In genomic region chr1:23525558-23526174, GRCh38 we compare ENCODE assay signal across 11 cellular contexts. TPM values are rescaled to one million over a fixed set of nuclear protein-coding genes. Genes with fewer than 3 reads are reported as not detected.
DNase-seq lines count a peak whose midpoint lies in the region; ATAC-seq and TF ChIP-seq lines count a peak whose summit lies in the region.
"Had no signal": no experiment of that assay in that cellular context is flagged by ENCODE, and none has a peak within 500 bp of the region (broad histone marks: within the 10 kb centered on the region; RNA-seq: fewer than 3 reads in every experiment).

No MANE protein-coding gene starts in this region.

- in situ Hi-C loops in mammary epithelial cell (cut with MboI; ENCODE audit: low sequenced_read_pairs in 2 of 2): loop anchor here in 1 of 2 donors (25.0 kb wide), 1 partner anchor 338 kb away; no protein-coding TSS in a partner anchor

- no peak for TF ChIP-seq CTCF in mammary epithelial cell (conservative IDR thresholded peaks at IDR 0.05 in 1 of 2, IDR thresholded peaks at IDR 0.05 in 1 of 2; ENCODE audit: extremely low read depth in 1 of 2, insufficient read depth in 1 of 2, low read depth in 1 of 2, low read length in 2 of 2)

- peaks cover 22% of the 10 kb centered on the region for H3K4me1 ChIP-seq in mammary epithelial cell (ENCODE audit: insufficient read depth, low read length)

- CTCF ChIA-PET in mammary epithelial cell (lab: Charles Lee; ENCODE audit: low non-redundant PET): no interaction called here

- no peaks in the 10 kb centered on the region for H3K36me3 ChIP-seq in mammary epithelial cell (ENCODE audit: insufficient read depth, low read length)

- no TSS peak for BruUV-seq in mammary epithelial cell (replicated peaks; lab: Mats Ljungman, UMichigan)

- H3K4me3 Mint-ChIP-seq in activated T-helper 1 cell treated with anti-CD3 and anti-CD28 coated beads, Interleukin-12 subunit alpha, Interleukin-12 subunit beta, Interleukin-2, Interleukin-4 antibody, amounts not matched to agents 30 ng/mL and 10 ng/mL and 1 ng/mL, durations not matched to agents 14 hours and 24 hours and 36 hours: peak overlapping the region; percentile 70

- H3K9me3 ChIP-seq in mammary epithelial cell (replicated peaks; ENCODE audit: insufficient read depth, low read length): no peaks in the 10 kb centered on the region

- peaks cover 71% of the 10 kb centered on the region for H3K4me1 Mint-ChIP-seq in activated T-helper 1 cell treated with anti-CD3 and anti-CD28 coated beads, Interleukin-12 subunit alpha, Interleukin-12 subunit beta, Interleukin-2, Interleukin-4 antibody, amounts not matched to agents 30 ng/mL and 10 ng/mL and 1 ng/mL, durations not matched to agents 14 hours and 24 hours and 36 hours (ENCODE audit: low read depth)

- dilution Hi-C loops in mammary epithelial cell (cut with HindIII; ENCODE audit: low sequenced_read_pairs): no loop called here

- peak overlapping the region; percentile 89 for H3K27ac Mint-ChIP-seq in activated T-helper 1 cell treated with anti-CD3 and anti-CD28 coated beads, Interleukin-12 subunit alpha, Interleukin-12 subunit beta, Interleukin-2, Interleukin-4 antibody, amounts not matched to agents 30 ng/mL and 10 ng/mL and 1 ng/mL, durations not matched to agents 14 hours and 24 hours and 36 hours

- peaks cover 21% of the 10 kb centered on the region for H3K36me3 Mint-ChIP-seq in activated T-helper 1 cell treated with anti-CD3 and anti-CD28 coated beads, Interleukin-12 subunit alpha, Interleukin-12 subunit beta, Interleukin-2, Interleukin-4 antibody, amounts not matched to agents 30 ng/mL and 10 ng/mL and 1 ng/mL, durations not matched to agents 14 hours and 24 hours and 36 hours (ENCODE audit: low read depth)

- H3K9me3 Mint-ChIP-seq in activated T-helper 1 cell treated with anti-CD3 and anti-CD28 coated beads, Interleukin-12 subunit alpha, Interleukin-12 subunit beta, Interleukin-2, Interleukin-4 antibody, amounts not matched to agents 30 ng/mL and 10 ng/mL and 1 ng/mL, durations not matched to agents 14 hours and 24 hours and 36 hours: no peaks in the 10 kb centered on the region

- 93% methylated on average over 5 of the region's 5 CpGs for WGBS in mammary epithelial cell (ENCODE audit: low coverage, missing lambda C conversion rate)

- H3K4me2 ChIP-seq in mammary epithelial cell (ENCODE audit: insufficient read depth, low read depth, low read length): no peak overlapping the region

- no peaks in the 10 kb centered on the region for H4K20me1 ChIP-seq in mammary epithelial cell (ENCODE audit: insufficient read depth, low read length)

- ATAC-seq in HG03565 (IDR thresholded peaks at IDR 0.05; ENCODE audit: unreplicated experiment): no peak
- no peak for ATAC-seq in esophagus mucosa

- H3K79me2 ChIP-seq in mammary epithelial cell (ENCODE audit: insufficient read depth, low read length): no peaks in the 10 kb centered on the region

- H2AFZ ChIP-seq in mammary epithelial cell (ENCODE audit: low read depth, low read length): no peak overlapping the region

- H3K27me3 ChIP-seq in mammary epithelial cell (ENCODE audit: insufficient read depth, low read length): no peaks in the 10 kb centered on the region

- H3K9ac ChIP-seq in mammary epithelial cell (ENCODE audit: insufficient read depth, low read length): no peak overlapping the region

- H3K4me3 ChIP-seq in Jurkat, Clone E6-1 (ENCODE audit: low read length): peak overlapping the region; percentile 30
- H3K4me3 ChIP-seq in skin epidermis (no peak overlapping the region), mammary epithelial cell (replicated peaks in 1 of 3; ENCODE audit: insufficient read depth in 1 of 3, low read depth in 2 of 3, low read length in 3 of 3) (no peak overlapping the region)

- H3K27ac ChIP-seq in skin epidermis (peak overlapping the region in 16 of 21 experiments; percentile 2 to 88 (median 58)), mammary epithelial cell (ENCODE audit: insufficient read depth, low read depth, low read length) (no peak overlapping the region)
- H3K27ac ChIP-seq: VCaP had no signal

- DNase-seq in NCI-H345 (lab: John Stamatoyannopoulos, UW): peak; percentile 44
- DNase-seq in NCI-H345 treated with DMSO at 0.1 percent for 48 hours (lab: John Stamatoyannopoulos, UW; ENCODE audit: unreplicated experiment): no peak
- DNase-seq in Jurkat, Clone E6-1 (ENCODE audit: low read depth, low spot score): peak; percentile 84
- peak; percentile 20 for DNase-seq in activated T-helper 1 cell treated with anti-CD3 and anti-CD28 coated beads, Interleukin-12 subunit alpha, Interleukin-12 subunit beta, Interleukin-2, Interleukin-4 antibody, amounts not matched to agents 30 ng/mL and 10 ng/mL and 1 ng/mL, durations not matched to agents 14 hours and 24 hours and 36 hours (ENCODE audit: low spot score)
- DNase-seq in mammary epithelial cell: no peak
- DNase-seq: NCI-H1694 treated with DMSO at 0.1 percent for 48 hours; stimulated activated naive CD4-positive, alpha-beta T cell treated with Interleukin-2 at 50 U/mL for 16 hours had no signal

- intact Hi-C loops in activated T-helper 1 cell treated with anti-CD3 and anti-CD28 coated beads, Interleukin-12 subunit alpha, Interleukin-12 subunit beta, Interleukin-2, Interleukin-4 antibody, amounts not matched to agents 30 ng/mL and 10 ng/mL and 1 ng/mL, durations not matched to agents 14 hours and 24 hours and 36 hours (cut with micrococcal nuclease): loop anchor here (10.0 kb wide), 1 partner anchor 411 kb away; no protein-coding TSS in a partner anchor
- intact Hi-C loops in mammary epithelial cell (cut with micrococcal nuclease): no loop called here

- H3K27me3 Mint-ChIP-seq in activated T-helper 1 cell treated with anti-CD3 and anti-CD28 coated beads, Interleukin-12 subunit alpha, Interleukin-12 subunit beta, Interleukin-2, Interleukin-4 antibody, amounts not matched to agents 30 ng/mL and 10 ng/mL and 1 ng/mL, durations not matched to agents 14 hours and 24 hours and 36 hours (ENCODE audit: insufficient read depth): no peaks in the 10 kb centered on the region

RNA-seq across cellular contexts. Expression of gene E2F2, which starts 5.4 kb away (rescaled TPM):
- polyA plus RNA-seq in Jurkat, Clone E6-1 (2012; ENCODE audit: insufficient read depth, insufficient read length): 18.2 TPM
- 32.0 and 33.5 TPM in 2 replicates for total RNA-seq in activated T-helper 1 cell treated with anti-CD3 and anti-CD28 coated beads, Interleukin-12 subunit alpha, Interleukin-12 subunit beta, Interleukin-2, Interleukin-4 antibody, amounts not matched to agents 30 ng/mL and 10 ng/mL and 1 ng/mL, durations not matched to agents 14 hours and 24 hours and 36 hours
- total RNA-seq in mammary epithelial cell (1 to 10 TPM in 1 of 2 donors, under 1 TPM in 1; 0.17 to 2.2 TPM), esophagus mucosa (13.9 TPM)
- 0.44 TPM for polyA plus RNA-seq in mammary epithelial cell
- 3.1 TPM for polyA minus RNA-seq in mammary epithelial cell

RNA-seq across cellular contexts. Expression of gene ID3, which starts 33.6 kb away (rescaled TPM):
- polyA plus RNA-seq in Jurkat, Clone E6-1 (2012; ENCODE audit: insufficient read depth, insufficient read length): 164 TPM
- 20.8 and 22.9 TPM in 2 replicates for total RNA-seq in activated T-helper 1 cell treated with anti-CD3 and anti-CD28 coated beads, Interleukin-12 subunit alpha, Interleukin-12 subunit beta, Interleukin-2, Interleukin-4 antibody, amounts not matched to agents 30 ng/mL and 10 ng/mL and 1 ng/mL, durations not matched to agents 14 hours and 24 hours and 36 hours
- total RNA-seq in mammary epithelial cell (10 to 100 TPM; 53.6 to 53.8 TPM), esophagus mucosa (25.7 TPM)
- 31.7 TPM for polyA plus RNA-seq in mammary epithelial cell
- 22.4 TPM for polyA minus RNA-seq in mammary epithelial cell

RNA-seq across cellular contexts. Expression of gene ASAP3, which starts 41.7 kb away (rescaled TPM):
- polyA plus RNA-seq in Jurkat, Clone E6-1 (2012; ENCODE audit: insufficient read depth, insufficient read length): 10.8 TPM
- total RNA-seq in activated T-helper 1 cell treated with anti-CD3 and anti-CD28 coated beads, Interleukin-12 subunit alpha, Interleukin-12 subunit beta, Interleukin-2, Interleukin-4 antibody, amounts not matched to agents 30 ng/mL and 10 ng/mL and 1 ng/mL, durations not matched to agents 14 hours and 24 hours and 36 hours: not detected in 2 replicates
- 10 to 100 TPM; 11.8 to 22.0 TPM for total RNA-seq in mammary epithelial cell
- polyA plus RNA-seq in mammary epithelial cell: 11.1 TPM
- polyA minus RNA-seq in mammary epithelial cell: 24.1 TPM
- total RNA-seq in esophagus mucosa: 31.5 TPM

Comparison
In these comparisons a context has a peak if more than half of its experiments do, and no peak if none do; other contexts are left out.
1. DNase-seq: peak in NCI-H345 (single experiment), Jurkat, Clone E6-1 (single experiment) and activated T-helper 1 cell treated with anti-CD3 and anti-CD28 coated beads, Interleukin-12 subunit alpha, Interleukin-12 subunit beta, Interleukin-2, Interleukin-4 antibody, amounts not matched to agents 30 ng/mL and 10 ng/mL and 1 ng/mL, durations not matched to agents 14 hours and 24 hours and 36 hours (single experiment); none in NCI-H345 treated with DMSO at 0.1 percent for 48 hours (single experiment) and mammary epithelial cell (single experiment).
2. RNA of gene ASAP3, which starts 41.7 kb away (total RNA-seq): 31.5 TPM in esophagus mucosa (single experiment) and 11.8 to 22.0 TPM in mammary epithelial cell; not detected in activated T-helper 1 cell treated with anti-CD3 and anti-CD28 coated beads, Interleukin-12 subunit alpha, Interleukin-12 subunit beta, Interleukin-2, Interleukin-4 antibody, amounts not matched to agents 30 ng/mL and 10 ng/mL and 1 ng/mL, durations not matched to agents 14 hours and 24 hours and 36 hours; every median in the first group is over 10 times any median in the second.